ENCODE assay signal across 27 cellular contexts in the genomic region with DNA sequence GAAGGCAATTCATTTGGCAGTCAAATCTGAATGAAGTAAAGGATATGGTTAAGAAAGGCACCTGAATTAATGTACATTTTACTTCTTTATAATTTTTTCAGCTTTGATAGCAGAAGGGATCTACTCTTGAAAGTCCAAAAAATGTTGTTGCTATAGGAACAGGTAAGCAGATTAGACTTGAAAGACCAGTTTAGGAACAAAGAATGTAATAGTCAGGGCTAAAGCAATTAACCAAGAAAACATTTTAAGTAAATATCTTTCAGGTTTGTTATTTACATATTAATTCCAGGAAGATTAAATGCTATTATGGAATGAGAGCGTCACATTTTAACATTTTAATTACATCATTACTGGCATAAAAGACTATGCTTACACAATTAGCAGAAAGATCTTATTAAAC. TPM values are rescaled to one million over a fixed set of nuclear protein-coding genes. Genes with fewer than 3 reads are reported as not detected.
DNase-seq lines count a peak whose midpoint lies in the region; ATAC-seq, FAIRE-seq and TF ChIP-seq lines count a peak whose summit lies in the region.
"Had no signal": no experiment of that assay in that cellular context is flagged by ENCODE, and none has a peak within 500 bp of the region (broad histone marks: within the 10 kb centered on the region; RNA-seq: fewer than 3 reads in every experiment).

No MANE protein-coding gene starts in this region.

- no peaks in the 10 kb centered on the region for H3K36me3 ChIP-seq in esophagus squamous epithelium
- no peaks in the 10 kb centered on the region for H3K36me3 ChIP-seq in trophoblast cell (ENCODE audit: control insufficient read depth in 1 of 2, insufficient read depth in 2 of 2, low read length in 2 of 2)
- H3K36me3 ChIP-seq: gastrocnemius medialis had no signal

- H2BK120ac ChIP-seq in trophoblast cell (ENCODE audit: insufficient read depth, low read length, poor library complexity), result no peak overlapping the region

- peak overlapping the region in 3 of 4 donors; percentile 7 to 36 (median 36) for H3K4me3 ChIP-seq in esophagus squamous epithelium
- no peak overlapping the region for H3K4me3 ChIP-seq in trophoblast cell (ENCODE audit: low read depth, low read length)
- H3K4me3 ChIP-seq: gastrocnemius medialis, PC-9 had no signal

- no peak overlapping the region for H3K18ac ChIP-seq in trophoblast cell (ENCODE audit: low read length)

- H2BK12ac ChIP-seq in trophoblast cell (ENCODE audit: low read length), result no peak overlapping the region

- H4K12ac ChIP-seq in trophoblast cell (ENCODE audit: low read depth, low read length), result no peak overlapping the region

- TF ChIP-seq POLR2A in esophagus squamous epithelium (IDR thresholded peaks at IDR 0.05), result no peak

- no peak overlapping the region for H4K8ac ChIP-seq in trophoblast cell (ENCODE audit: low read depth, low read length)

- ATAC-seq in GM21390 (IDR thresholded peaks at IDR 0.05; ENCODE audit: unreplicated experiment), result no peak
- ATAC-seq in HG02763 (IDR thresholded peaks at IDR 0.05; ENCODE audit: unreplicated experiment), result no peak
- ATAC-seq: gastrocnemius medialis; Right ventricle myocardium inferior; stimulated activated naive B cell treated with anti-CD40 and anti-IgM and Interleukin-4, amounts not matched to agents 10 μg/mL and 1 μg/mL and 100 μg/mL, for 72 hours had no signal

- no peak overlapping the region for H4K91ac ChIP-seq in trophoblast cell (ENCODE audit: low read depth, low read length)

- H3K27ac ChIP-seq in esophagus squamous epithelium, result peak overlapping the region in 1 of 4 donors; percentile 59
- H3K27ac ChIP-seq in trophoblast cell (ENCODE audit: low read depth, low read length), result no peak overlapping the region
- H3K27ac ChIP-seq: gastrocnemius medialis, PC-9 had no signal

- H3K9me3 ChIP-seq in esophagus squamous epithelium (no peaks in the 10 kb centered on the region), trophoblast cell (ENCODE audit: insufficient read depth, low read depth, low read length) (no peaks in the 10 kb centered on the region)
- H3K9me3 ChIP-seq: gastrocnemius medialis had no signal

- no peak for TF ChIP-seq CTCF in esophagus squamous epithelium (IDR thresholded peaks at IDR 0.05)

- FAIRE-seq in frontal cortex (lab: Jason Lieb, UNC), result no peak
- FAIRE-seq: endometrium, urothelium cell line had no signal

- no peak overlapping the region for H3K9ac ChIP-seq in trophoblast cell (ENCODE audit: low read length)

- no peak overlapping the region for H3K23ac ChIP-seq in trophoblast cell (ENCODE audit: low read length)

- H2BK5ac ChIP-seq in trophoblast cell (ENCODE audit: low read depth, low read length, poor library complexity), result no peak overlapping the region

- H3K14ac ChIP-seq in trophoblast cell (ENCODE audit: low read length), result no peak overlapping the region

- H3K4ac ChIP-seq in trophoblast cell (ENCODE audit: low read depth, low read length), result no peak overlapping the region

- no peak overlapping the region for H2AFZ ChIP-seq in trophoblast cell (ENCODE audit: insufficient read depth, low read length, poor library complexity)
- H2AFZ ChIP-seq: PC-9 had no signal

- H3K79me2 ChIP-seq in trophoblast cell (ENCODE audit: control insufficient read depth, insufficient read depth, low read length, poor library complexity), result no peaks in the 10 kb centered on the region

- H2AK5ac ChIP-seq in trophoblast cell (ENCODE audit: low read length), result no peak overlapping the region

- intact Hi-C loops in esophagus squamous epithelium (cut with DNase I), result no loop called here

- no peaks in the 10 kb centered on the region for H3K79me1 ChIP-seq in trophoblast cell (ENCODE audit: low read length)

- no peak overlapping the region for H3K4me2 ChIP-seq in trophoblast cell (ENCODE audit: low read length)
- H3K4me2 ChIP-seq: PC-9 had no signal

- DNase-seq in COR-L47 (lab: John Stamatoyannopoulos, UW), result peak; percentile 35
- peak; percentile 26 for DNase-seq in NCI-H2196 treated with DMSO at 0.1 percent for 48 hours (lab: John Stamatoyannopoulos, UW; ENCODE audit: unreplicated experiment)
- no peak for DNase-seq in esophagus squamous epithelium (lab: John Stamatoyannopoulos, UW)
- peak; percentile 23 to 83 for DNase-seq in trophoblast cell
- DNase-seq in inferior parietal cortex (ENCODE audit: extremely low spot score), result no peak
- DNase-seq in frontal cortex (ENCODE audit: low spot score in 2 of 2), result no peak
- DNase-seq: activated CD4-positive, alpha-beta memory T cell treated with anti-CD3 and anti-CD28 coated beads, Interleukin-2, amount 10 ng/mL, durations not matched to agents 7 days and 5 days; activated CD4-positive, alpha-beta T cell treated with anti-CD3 and anti-CD28 coated beads for 1 hour; activated CD8-positive, alpha-beta memory T cell treated with anti-CD3 and anti-CD28 coated beads, Interleukin-2, amount 50 U/mL, for 4 hours; activated naive CD4-positive, alpha-beta T cell treated with Interleukin-2 at 50 U/mL for 16 hours; CD4-positive, alpha-beta T cell; dermis blood vessel endothelial cell; gastrocnemius medialis; NCI-H1694 treated with DMSO at 0.1 percent for 48 hours; NCI-H2171 treated with DMSO at 0.1 percent for 48 hours; NCI-H524; nephron progenitor cell; stimulated activated naive B cell treated with anti-CD40 and anti-IgM and Interleukin-4, amounts not matched to agents 10 μg/mL and 1 μg/mL and 100 μg/mL, for 72 hours had no signal

- H3K27me3 ChIP-seq in esophagus squamous epithelium, result no peaks in the 10 kb centered on the region
- H3K27me3 ChIP-seq in trophoblast cell (ENCODE audit: insufficient read depth, low read length), result no peaks in the 10 kb centered on the region
- H3K27me3 ChIP-seq: gastrocnemius medialis had no signal

- H3K4me1 ChIP-seq in esophagus squamous epithelium, result peaks cover 0 to 34% (median 0%) of the 10 kb centered on the region in 3 donors
- H3K4me1 ChIP-seq in trophoblast cell (ENCODE audit: control insufficient read depth in 1 of 2, insufficient read depth in 2 of 2, low read length in 2 of 2), result peaks cover 0 to 3% of the 10 kb centered on the region in 2 experiments
- H3K4me1 ChIP-seq: gastrocnemius medialis had no signal

- WGBS in esophagus squamous epithelium, 2 donors, result 30 to 46% methylated on average over 1 of the region's 1 CpG
- WGBS in trophoblast cell (ENCODE audit: extremely low coverage, insufficient coverage, insufficient read length), result no CpG with 5 or more reads among the region's 1 CpG

RNA-seq across cellular contexts. Expression of gene ATP13A4, which starts 1.1 kb away (rescaled TPM):
- total RNA-seq in esophagus squamous epithelium (10 to 100 TPM; 24.9 to 59.8 (median 40.5) TPM), frontal cortex (10.2 TPM)
- polyA plus RNA-seq in trophoblast cell (2013), result 0.03 and 0.07 TPM in 2 replicates
- total RNA-seq: A673, dermis blood vessel endothelial cell, HT1080, osteoblast had no signal

RNA-seq across cellular contexts. Expression of gene OPA1, which starts 39.4 kb away (rescaled TPM):
- total RNA-seq in esophagus squamous epithelium, result 10 to 100 TPM; 29.3 to 48.1 (median 44.6) TPM
- polyA plus RNA-seq in trophoblast cell (2013), result 30.6 and 31.9 TPM in 2 replicates
- total RNA-seq in frontal cortex, result 136 TPM

Comparison
In these comparisons a context has a peak if more than half of its experiments do, and no peak if none do; other contexts are left out.
1. DNase-seq: peak in COR-L47 (single experiment), NCI-H2196 treated with DMSO at 0.1 percent for 48 hours (single experiment) and trophoblast cell (2 of 2); none in esophagus squamous epithelium (single experiment), inferior parietal cortex (single experiment) and frontal cortex (0 of 2).